Comparison of ENCODE assay signal across 22 cellular contexts in the genomic region with DNA sequence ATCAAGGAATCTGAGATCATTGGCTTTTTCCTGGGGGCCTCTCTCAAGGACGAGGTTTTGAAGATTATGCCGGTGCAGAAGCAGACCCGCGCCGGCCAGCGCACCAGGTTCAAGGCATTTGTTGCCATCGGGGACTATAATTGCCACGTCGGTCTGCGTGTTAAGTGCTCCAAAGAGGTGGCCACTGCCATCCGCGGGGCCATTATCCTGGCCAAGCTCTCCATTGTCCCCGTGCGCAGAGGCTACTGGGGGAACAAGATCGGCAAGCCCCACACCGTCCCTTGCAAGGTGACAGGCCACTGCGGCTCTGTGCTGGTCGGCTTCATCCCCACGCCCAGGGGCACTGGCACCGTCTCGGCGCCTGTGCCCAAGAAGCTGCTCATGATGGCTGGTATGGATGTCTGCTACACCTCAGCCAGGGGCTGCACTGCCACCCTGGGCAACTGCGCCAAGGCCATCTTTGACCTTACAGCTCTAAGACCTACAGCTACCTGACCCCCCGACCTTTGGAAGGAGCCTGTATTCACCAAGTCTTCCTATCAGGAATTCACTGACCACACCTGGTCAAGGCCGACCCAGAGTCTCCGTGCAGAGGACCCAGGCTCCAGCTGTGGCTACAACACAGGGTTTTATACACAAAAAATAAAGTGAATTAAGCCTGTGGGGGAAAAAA.
A peak's percentile ranks its signal among the peaks of the same experiment; 100 is the strongest.
DNase-seq lines count a peak whose midpoint lies in the region; ATAC-seq, FAIRE-seq and TF ChIP-seq lines count a peak whose summit lies in the region.
"Had no signal": no experiment of that assay in that cellular context is flagged by ENCODE, and none has a peak within 500 bp of the region (broad histone marks: within the 10 kb centered on the region; RNA-seq: fewer than 3 reads in every experiment).

No MANE protein-coding gene starts in this region.

- no peaks in the 10 kb centered on the region for H3K27me3 Mint-ChIP-seq in Caco-2 (ENCODE audit: insufficient read depth, unreplicated experiment)
- H3K27me3 Mint-ChIP-seq: CD4-positive, alpha-beta memory T cell had no signal

- H2AFZ ChIP-seq in keratinocyte (ENCODE audit: control insufficient read depth, low read length) = no peak overlapping the region

- H3K4me3 ChIP-seq in Caco-2 (ENCODE audit: low read depth, low read length) (no peak overlapping the region), Panc1 (ENCODE audit: low read depth in 2 of 2, low read length in 2 of 2) (no peak overlapping the region), keratinocyte (ENCODE audit: control insufficient read depth in 2 of 3, extremely low read depth in 1 of 3, insufficient read depth in 2 of 3, low read depth in 1 of 3, low read length in 3 of 3) (no peak overlapping the region)
- H3K4me3 ChIP-seq: BLaER1, HAP-1 had no signal

- no peaks in the 10 kb centered on the region for H3K79me2 ChIP-seq in keratinocyte (ENCODE audit: control insufficient read depth, insufficient read depth, low read length)

- H3K9me3 Mint-ChIP-seq in Caco-2 (ENCODE audit: unreplicated experiment) = no peaks in the 10 kb centered on the region
- H3K9me3 Mint-ChIP-seq: CD4-positive, alpha-beta memory T cell had no signal

- in situ Hi-C loops in Panc1 (cut with HindIII; ENCODE audit: low pct_unique_long_range_greater_than_20kb, low sequenced_read_pairs) = no loop called here

- H3K4me1 ChIP-seq in Caco-2 (peaks cover 54% of the 10 kb centered on the region), Panc1 (ENCODE audit: control insufficient read depth, insufficient read depth, low read length) (no peaks in the 10 kb centered on the region; the same call in 1 of the 2 replicates), keratinocyte (ENCODE audit: control insufficient read depth, extremely low read depth, insufficient read depth, low read length) (peaks cover 8% of the 10 kb centered on the region)
- H3K4me1 ChIP-seq: BLaER1, HAP-1 had no signal

- H3K27ac ChIP-seq in Panc1 (ENCODE audit: low read length) (peak overlapping the region; percentile 69), keratinocyte (ENCODE audit: control insufficient read depth, insufficient read depth, low read length) (no peak overlapping the region)
- H3K27ac ChIP-seq: BLaER1 had no signal

- no peaks in the 10 kb centered on the region for H4K20me1 ChIP-seq in keratinocyte (ENCODE audit: control insufficient read depth, extremely low read depth, insufficient read depth, low read length)
- H4K20me1 ChIP-seq: BLaER1 had no signal

- H3K4me2 ChIP-seq in keratinocyte (ENCODE audit: control insufficient read depth, extremely low read depth, insufficient read depth, low read depth, low read length) = peak overlapping the region; percentile 12
- H3K4me2 ChIP-seq: BLaER1 had no signal

- H3K4me1 Mint-ChIP-seq in Caco-2 (ENCODE audit: low read depth, unreplicated experiment) = peaks cover 7% of the 10 kb centered on the region
- H3K4me1 Mint-ChIP-seq: CD4-positive, alpha-beta memory T cell had no signal

- no peak for TF ChIP-seq CTCF in Caco-2 (IDR thresholded peaks at IDR 0.05; ENCODE audit: insufficient read depth in 1 of 2, low read depth in 1 of 2, low read length in 1 of 2, severe bottlenecking in 1 of 2, unreplicated experiment in 1 of 2)
- TF ChIP-seq CTCF in Panc1 (IDR thresholded peaks at IDR 0.05) = no peak
- TF ChIP-seq CTCF in keratinocyte (optimal IDR thresholded peaks at IDR 0.05 in 1 of 3, IDR thresholded peaks at IDR 0.05 in 1 of 3, conservative IDR thresholded peaks at IDR 0.05 in 1 of 3; ENCODE audit: extremely low read depth in 1 of 3, insufficient read depth in 2 of 3, low read length in 3 of 3) = no peak
- no peak for TF ChIP-seq CTCF in omental fat pad (IDR thresholded peaks at IDR 0.05)

- TSS peak; percentile 42 for BruUV-seq in Caco-2 (replicated peaks; lab: Mats Ljungman, UMichigan)
- no TSS peak for BruUV-seq in Panc1 (replicated peaks; lab: Mats Ljungman, UMichigan)

- H3K36me3 ChIP-seq in Caco-2 (ENCODE audit: control insufficient read depth, insufficient read depth, low read length) (no peaks in the 10 kb centered on the region), Panc1 (ENCODE audit: control insufficient read depth, insufficient read depth, low read length) (no peaks in the 10 kb centered on the region), keratinocyte (ENCODE audit: control insufficient read depth in 2 of 2, extremely low read depth in 1 of 2, insufficient read depth in 2 of 2, low read length in 2 of 2) (no peaks in the 10 kb centered on the region)
- H3K36me3 ChIP-seq: BLaER1, HAP-1 had no signal

- peak overlapping the region; percentile 66 for H3K4me3 Mint-ChIP-seq in Caco-2 (ENCODE audit: unreplicated experiment)
- H3K4me3 Mint-ChIP-seq: CD4-positive, alpha-beta memory T cell had no signal

- no peak for FAIRE-seq in keratinocyte (lab: Jason Lieb, UNC)
- FAIRE-seq: A204.1, GM12891, HTR-8/SVneo had no signal

- no peak overlapping the region for H3K9ac ChIP-seq in keratinocyte (ENCODE audit: control insufficient read depth, extremely low read depth, insufficient read depth, low read length)
- H3K9ac ChIP-seq: BLaER1 had no signal

- H3K27me3 ChIP-seq in Caco-2 (replicated peaks; ENCODE audit: control insufficient read depth, insufficient read depth, low read length) = no peaks in the 10 kb centered on the region
- no peaks in the 10 kb centered on the region for H3K27me3 ChIP-seq in Panc1 (ENCODE audit: control insufficient read depth, insufficient read depth, low read length)
- no peaks in the 10 kb centered on the region for H3K27me3 ChIP-seq in keratinocyte (ENCODE audit: control insufficient read depth, extremely low read depth, insufficient read depth, low read length)
- H3K27me3 ChIP-seq: BLaER1 had no signal

- POLR2A ChIA-PET in Caco-2 (lab: Charles Lee) = interaction anchor here (0.8 kb wide), 1 partner anchor 50 kb away, joined by 6 read pairs; no protein-coding TSS in a partner anchor
- POLR2A ChIA-PET in Panc1 (lab: Charles Lee) = no interaction called here

- intact Hi-C loops in Caco-2 (cut with micrococcal nuclease; ENCODE audit: unreplicated experiment) = loop anchor here (1.0 to 5.0 kb wide), 7 partner anchors 49 to 249 kb away; partner anchors contain the start of gene RTTN
- intact Hi-C loops in Panc1 (cut with micrococcal nuclease; ENCODE audit: unreplicated experiment) = loop anchor here (5.0 kb wide), 1 partner anchor 128 kb away; no protein-coding TSS in a partner anchor

- no peaks in the 10 kb centered on the region for H3K9me1 ChIP-seq in keratinocyte (ENCODE audit: control insufficient read depth, extremely low read depth, insufficient read depth, low read length)

- peak; percentile 43 to 60 for DNase-seq in Caco-2
- no peak for DNase-seq in Panc1 (ENCODE audit: low read depth, low spot score)
- no peak for DNase-seq in keratinocyte (ENCODE audit: low read depth, low spot score)
- no peak for DNase-seq in omental fat pad (ENCODE audit: low spot score)
- no peak for DNase-seq in NCI-H748 (lab: John Stamatoyannopoulos, UW; ENCODE audit: unreplicated experiment)
- no peak for DNase-seq in kidney glomerular epithelial cell (lab: John Stamatoyannopoulos, UW)
- DNase-seq in SHP77 (lab: John Stamatoyannopoulos, UW) = no peak
- DNase-seq: Calu3; CD4-positive, alpha-beta memory T cell; NCI-H1092 treated with DMSO at 0.1 percent for 48 hours; NCI-H1694; NCI-H2081 treated with DMSO at 0.1 percent for 48 hours; NCI-H446 treated with DMSO at 0.1 percent for 48 hours; NCI-H69; SIG-M5 had no signal

- dilution Hi-C loops in keratinocyte (cut with MboI; ENCODE audit: extremely low pct_ligation_motif_present, low sequenced_read_pairs) = loop anchor here (25.0 kb wide), 1 partner anchor 218 kb away; the partner anchor contains the start of gene RTTN

- no peaks in the 10 kb centered on the region for H3K9me3 ChIP-seq in Caco-2
- H3K9me3 ChIP-seq in Panc1 (ENCODE audit: control insufficient read depth, insufficient read depth, low read depth, low read length) = no peaks in the 10 kb centered on the region
- H3K9me3 ChIP-seq in keratinocyte (ENCODE audit: control insufficient read depth, low read depth, low read length) = no peaks in the 10 kb centered on the region
- H3K9me3 ChIP-seq: BLaER1, HAP-1 had no signal

- CTCF ChIA-PET in Caco-2 (lab: Charles Lee) = no interaction called here
- CTCF ChIA-PET in Panc1 (lab: Charles Lee) = no interaction called here

- peaks cover 17% of the 10 kb centered on the region for H3K36me3 Mint-ChIP-seq in Caco-2 (ENCODE audit: insufficient read depth, unreplicated experiment)
- H3K36me3 Mint-ChIP-seq: CD4-positive, alpha-beta memory T cell had no signal

- peak overlapping the region; percentile 96 for H3K27ac Mint-ChIP-seq in Caco-2 (ENCODE audit: unreplicated experiment)
- H3K27ac Mint-ChIP-seq: CD4-positive, alpha-beta memory T cell had no signal

- ATAC-seq in Panc1 = no peak
- peak; percentile 5 for ATAC-seq in omental fat pad (ENCODE audit: low FRiP score)
- no peak for ATAC-seq in GM19351 (IDR thresholded peaks at IDR 0.05; ENCODE audit: unreplicated experiment)
- ATAC-seq: SK-N-SH treated with all-trans-retinoic acid at 6 μM for 48 hours had no signal

Comparison
In these comparisons a context has a peak if more than half of its experiments do, and no peak if none do; other contexts are left out.
1. DNase-seq: peak in Caco-2 (2 of 2); none in Panc1 (single experiment), keratinocyte (single experiment), omental fat pad (single experiment), NCI-H748 (single experiment), kidney glomerular epithelial cell (single experiment) and SHP77 (0 of 2).